In genomic region chr1:174999216-174999925, GRCh38 we compare ENCODE assay signal across 1 cellular context.
A peak's percentile ranks its signal among the peaks of the same experiment; 100 is the strongest.
TF ChIP-seq lines count a peak whose summit lies in the region.

No MANE protein-coding gene starts in this region.

TF ChIP-seq in HepG2, 621 proteins besides CTCF, POLR2A, EP300 and RAD21 (continued from another document and continues in another):
- TF ChIP-seq IRF1 (CRISPR knock-in tag; IDR thresholded peaks at IDR 0.05; ENCODE audit: low read depth): no peak
- 0 out of 2 replicates have a peak, but pooled peaks have one; percentile 50 for TF ChIP-seq ZNF333 (CRISPR knock-in tag; IDR thresholded peaks at IDR 0.05; ENCODE audit: borderline replicate concordance)
- TF ChIP-seq HOXA5 (CRISPR knock-in tag; IDR thresholded peaks at IDR 0.05): no peak; the same call in 1 of the 2 replicates
- no peak for TF ChIP-seq MBD4 (IDR thresholded peaks at IDR 0.05; ENCODE audit: borderline replicate concordance, low read length)
- TF ChIP-seq E2F2 (CRISPR knock-in tag; IDR thresholded peaks at IDR 0.05; ENCODE audit: borderline replicate concordance): peak; percentile 2; the same call in 1 of the 2 replicates
- no peak for TF ChIP-seq GPBP1L1 (CRISPR knock-in tag; IDR thresholded peaks at IDR 0.05)
- TF ChIP-seq BRCA1 (CRISPR knock-in tag; IDR thresholded peaks at IDR 0.05): no peak
- no peak; the same call in 1 of the 2 replicates for TF ChIP-seq ZNF17 (CRISPR knock-in tag; IDR thresholded peaks at IDR 0.05)
- 0 out of 2 replicates have a peak, but pooled peaks have one; percentile 34 for TF ChIP-seq ETV6 (CRISPR knock-in tag; conservative IDR thresholded peaks at IDR 0.05)
- TF ChIP-seq RORA (CRISPR knock-in tag; IDR thresholded peaks at IDR 0.05): no peak
- TF ChIP-seq ZNF570 (CRISPR knock-in tag; IDR thresholded peaks at IDR 0.05; ENCODE audit: borderline replicate concordance): 0 out of 2 replicates have a peak, but pooled peaks have one; percentile 17
- peak; percentile 51; the same call in 1 of the 2 replicates for TF ChIP-seq MXD1 (CRISPR knock-in tag; IDR thresholded peaks at IDR 0.05)
- no peak; the same call in 1 of the 2 replicates for TF ChIP-seq ZNF580 (CRISPR knock-in tag; IDR thresholded peaks at IDR 0.05; ENCODE audit: borderline replicate concordance, low read depth)
- TF ChIP-seq FOXK2 (IDR thresholded peaks at IDR 0.05): peak; percentile 84
- no peak for TF ChIP-seq ZNF83 (CRISPR knock-in tag; IDR thresholded peaks at IDR 0.05; ENCODE audit: borderline replicate concordance)
- no peak for TF ChIP-seq GLMP (CRISPR knock-in tag; IDR thresholded peaks at IDR 0.05; ENCODE audit: borderline replicate concordance)
- TF ChIP-seq ATF6 (CRISPR knock-in tag; conservative IDR thresholded peaks at IDR 0.05): no peak; the same call in 1 of the 2 replicates
- no peak; the same call in 1 of the 2 replicates for TF ChIP-seq JUND (CRISPR knock-in tag; IDR thresholded peaks at IDR 0.05)
- no peak for TF ChIP-seq ZNF740 (CRISPR knock-in tag; IDR thresholded peaks at IDR 0.05)
- TF ChIP-seq ZNF44 (CRISPR knock-in tag; IDR thresholded peaks at IDR 0.05): 0 out of 2 replicates have a peak, but pooled peaks have one; percentile 69
- peak; percentile 51 to 77 for TF ChIP-seq NR2F1 (CRISPR knock-in tag; IDR thresholded peaks at IDR 0.05)
- TF ChIP-seq ZBTB43 (CRISPR knock-in tag; conservative IDR thresholded peaks at IDR 0.05): peak; percentile 70; the same call in 1 of the 2 replicates
- no peak for TF ChIP-seq CEBPZ (IDR thresholded peaks at IDR 0.05; ENCODE audit: low read length)
- TF ChIP-seq TBX2 (CRISPR knock-in tag; IDR thresholded peaks at IDR 0.05; ENCODE audit: borderline replicate concordance): no peak
- TF ChIP-seq FOXK1 (CRISPR knock-in tag; IDR thresholded peaks at IDR 0.05; ENCODE audit: borderline replicate concordance, low read depth): peak; percentile 92
- 0 out of 2 replicates have a peak, but pooled peaks have one; percentile 27 for TF ChIP-seq ZNF142 (CRISPR knock-in tag; IDR thresholded peaks at IDR 0.05)
- TF ChIP-seq ARHGAP35 (CRISPR knock-in tag; IDR thresholded peaks at IDR 0.05; ENCODE audit: borderline replicate concordance): peak; percentile 64; the same call in 1 of the 2 replicates
- TF ChIP-seq MYC (CRISPR knock-in tag; IDR thresholded peaks at IDR 0.05; ENCODE audit: borderline replicate concordance): peak; percentile 88
- peak; percentile 65 for TF ChIP-seq RAD51 (IDR thresholded peaks at IDR 0.05; ENCODE audit: borderline replicate concordance)
- no peak for TF ChIP-seq JUNB (CRISPR knock-in tag; IDR thresholded peaks at IDR 0.05; ENCODE audit: borderline replicate concordance)
- TF ChIP-seq ZNF775 (CRISPR knock-in tag; IDR thresholded peaks at IDR 0.05; ENCODE audit: borderline replicate concordance): no peak
- TF ChIP-seq TIGD3 (CRISPR knock-in tag; IDR thresholded peaks at IDR 0.05; ENCODE audit: borderline replicate concordance): no peak
- TF ChIP-seq KDM5A (IDR thresholded peaks at IDR 0.05; ENCODE audit: borderline replicate concordance, low read length): peak; percentile 83; the same call in 1 of the 2 replicates
- TF ChIP-seq SAP130 (CRISPR knock-in tag; IDR thresholded peaks at IDR 0.05; ENCODE audit: low read depth): peak; percentile 88
- TF ChIP-seq ZNF652 (CRISPR knock-in tag; IDR thresholded peaks at IDR 0.05; ENCODE audit: borderline replicate concordance, low read depth): no peak
- TF ChIP-seq GATAD2A (CRISPR knock-in tag; IDR thresholded peaks at IDR 0.05): peak; percentile 59
